ENCODE assay signal across 10 cellular contexts in the genomic region with DNA sequence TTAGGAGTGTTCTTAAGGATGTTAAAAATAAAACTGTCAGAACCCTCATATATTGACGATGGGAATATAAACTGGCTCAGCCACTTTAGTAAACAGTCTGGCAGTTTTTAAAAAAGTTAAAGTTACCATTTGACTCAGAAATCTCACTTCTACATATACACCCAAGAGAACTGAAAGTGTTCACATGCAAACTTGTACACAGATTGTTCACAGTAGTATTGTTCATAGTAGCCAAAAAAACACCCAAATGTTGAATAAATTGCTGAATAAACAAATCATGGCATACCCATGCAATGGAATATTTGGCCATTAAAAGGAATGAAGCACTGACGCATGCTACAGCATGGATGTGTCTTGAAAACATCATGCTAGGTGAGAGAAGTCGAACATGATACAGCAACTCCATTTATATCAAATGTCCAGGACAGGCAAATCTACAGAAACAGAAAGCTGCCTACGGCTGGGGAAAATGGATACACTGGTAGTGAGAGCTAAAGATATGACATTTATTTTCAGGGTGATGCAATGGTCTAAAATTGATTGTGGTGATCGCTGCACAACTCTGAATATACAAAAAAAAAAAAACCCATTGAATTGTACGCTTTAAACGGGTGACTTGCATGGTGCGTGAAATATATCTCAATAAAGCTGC. TPM values are rescaled to one million over a fixed set of nuclear protein-coding genes. Genes with fewer than 3 reads are reported as not detected.
A peak's percentile ranks its signal among the peaks of the same experiment; 100 is the strongest.
DNase-seq lines count a peak whose midpoint lies in the region; ATAC-seq and TF ChIP-seq lines count a peak whose summit lies in the region.
"Had no signal": no experiment of that assay in that cellular context is flagged by ENCODE, and none has a peak within 500 bp of the region (broad histone marks: within the 10 kb centered on the region; RNA-seq: fewer than 3 reads in every experiment).

No MANE protein-coding gene starts in this region.

- no peak for TF ChIP-seq CTCF in osteocyte (IDR thresholded peaks at IDR 0.05)

- DNase-seq in activated CD4-positive, alpha-beta T cell treated with anti-CD3 and anti-CD28 coated beads, Interleukin-2, amount 10 ng/mL, durations not matched to agents 7 days and 5 days: no peak
- DNase-seq in activated CD4-positive, alpha-beta T cell treated with anti-CD3 and anti-CD28 coated beads, Interleukin-2, amount 50 U/mL, for 48 hours: no peak
- DNase-seq in osteocyte (ENCODE audit: extremely low spot score, unreplicated experiment) (peak; percentile 3), hypothalamus (lab: John Stamatoyannopoulos, UW) (no peak), Right ventricle myocardium superior (no peak), NCI-H2171 treated with DMSO at 0.1 percent for 48 hours (lab: John Stamatoyannopoulos, UW) (no peak)
- DNase-seq: SIG-M5 had no signal

- POLR2A ChIA-PET in activated CD4-positive, alpha-beta T cell treated with anti-CD3 and anti-CD28 coated beads, Interleukin-2, amount 10 ng/mL, durations not matched to agents 7 days and 5 days (lab: Charles Lee): no interaction called here

- no peak overlapping the region for H3K4me3 Mint-ChIP-seq in activated CD4-positive, alpha-beta T cell treated with anti-CD3 and anti-CD28 coated beads, Interleukin-2, amount 10 ng/mL, durations not matched to agents 7 days and 5 days
- H3K4me3 Mint-ChIP-seq in osteocyte (ENCODE audit: unreplicated experiment): no peak overlapping the region

- intact Hi-C loops in Right ventricle myocardium superior (cut with DNase I): loop anchor here (2.0 kb wide), 1 partner anchor 139 kb away; a partner anchor contains a TSS

- no peaks in the 10 kb centered on the region for H3K27me3 Mint-ChIP-seq in activated CD4-positive, alpha-beta T cell treated with anti-CD3 and anti-CD28 coated beads, Interleukin-2, amount 10 ng/mL, durations not matched to agents 7 days and 5 days
- H3K27me3 Mint-ChIP-seq in osteocyte (ENCODE audit: unreplicated experiment): no peaks in the 10 kb centered on the region

- H3K27ac Mint-ChIP-seq in activated CD4-positive, alpha-beta T cell treated with anti-CD3 and anti-CD28 coated beads, Interleukin-2, amount 10 ng/mL, durations not matched to agents 7 days and 5 days: peak overlapping the region; percentile 11
- H3K27ac Mint-ChIP-seq in osteocyte (ENCODE audit: unreplicated experiment): peak overlapping the region; percentile 16

- H3K36me3 Mint-ChIP-seq in activated CD4-positive, alpha-beta T cell treated with anti-CD3 and anti-CD28 coated beads, Interleukin-2, amount 10 ng/mL, durations not matched to agents 7 days and 5 days (ENCODE audit: low read depth): peaks cover 59% of the 10 kb centered on the region
- peaks cover 18% of the 10 kb centered on the region for H3K36me3 Mint-ChIP-seq in osteocyte (ENCODE audit: unreplicated experiment)

- peaks cover 24% of the 10 kb centered on the region for H3K4me1 Mint-ChIP-seq in activated CD4-positive, alpha-beta T cell treated with anti-CD3 and anti-CD28 coated beads, Interleukin-2, amount 10 ng/mL, durations not matched to agents 7 days and 5 days
- H3K4me1 Mint-ChIP-seq in osteocyte (ENCODE audit: unreplicated experiment): peaks cover 10% of the 10 kb centered on the region

- no peaks in the 10 kb centered on the region for H3K9me3 Mint-ChIP-seq in activated CD4-positive, alpha-beta T cell treated with anti-CD3 and anti-CD28 coated beads, Interleukin-2, amount 10 ng/mL, durations not matched to agents 7 days and 5 days
- H3K9me3 Mint-ChIP-seq in osteocyte (ENCODE audit: unreplicated experiment): no peaks in the 10 kb centered on the region
- H3K9me3 Mint-ChIP-seq: activated naive CD4-positive, alpha-beta T cell treated with anti-CD3 and anti-CD28 coated beads, Interleukin-2, amount 50 U/mL, for 72 hours had no signal

- ATAC-seq in GM21786 (IDR thresholded peaks at IDR 0.05; ENCODE audit: unreplicated experiment) (peak; percentile 91), HG03442 (IDR thresholded peaks at IDR 0.05; ENCODE audit: unreplicated experiment) (peak; percentile 87), Right ventricle myocardium superior (ENCODE audit: poor library complexity) (no peak)

- CTCF ChIA-PET in activated CD4-positive, alpha-beta T cell treated with anti-CD3 and anti-CD28 coated beads, Interleukin-2, amount 10 ng/mL, durations not matched to agents 7 days and 5 days (lab: Charles Lee): interaction anchor here (0.6 to 1.3 kb wide), 9 partner anchors 9 to 388 kb away, joined by 3 to 11 read pairs (median 4); a partner anchor contains a TSS

RNA-seq across cellular contexts. Expression of a gene that starts 10.1 kb away (rescaled TPM):
- 1,000 to 10,000 TPM; 1,127 to 1,501 TPM for total RNA-seq in activated CD4-positive, alpha-beta T cell treated with anti-CD3 and anti-CD28 coated beads, Interleukin-2, amount 10 ng/mL, durations not matched to agents 7 days and 5 days
- total RNA-seq in osteocyte: 1,335 and 1,348 TPM in 2 replicates
- total RNA-seq in Right ventricle myocardium superior: 756 TPM
